9 cellular contexts compared by ENCODE assay signal in the genomic region with DNA sequence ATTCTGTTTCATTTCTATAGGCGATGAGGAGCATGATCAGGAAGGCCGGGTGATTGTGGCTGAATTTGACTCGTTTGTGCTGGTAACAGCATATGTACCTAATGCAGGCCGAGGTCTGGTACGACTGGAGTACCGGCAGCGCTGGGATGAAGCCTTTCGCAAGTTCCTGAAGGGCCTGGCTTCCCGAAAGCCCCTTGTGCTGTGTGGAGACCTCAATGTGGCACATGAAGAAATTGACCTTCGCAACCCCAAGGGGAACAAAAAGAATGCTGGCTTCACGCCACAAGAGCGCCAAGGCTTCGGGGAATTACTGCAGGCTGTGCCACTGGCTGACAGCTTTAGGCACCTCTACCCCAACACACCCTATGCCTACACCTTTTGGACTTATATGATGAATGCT. TPM values are rescaled to one million over a fixed set of nuclear protein-coding genes. Genes with fewer than 3 reads are reported as not detected.
DNase-seq lines count a peak whose midpoint lies in the region; ATAC-seq and TF ChIP-seq lines count a peak whose summit lies in the region.
"Had no signal": no experiment of that assay in that cellular context is flagged by ENCODE, and none has a peak within 500 bp of the region (broad histone marks: within the 10 kb centered on the region; RNA-seq: fewer than 3 reads in every experiment).

No MANE protein-coding gene starts in this region.

- no peak for TF ChIP-seq CTCF in DND-41 (IDR thresholded peaks at IDR 0.05; ENCODE audit: borderline replicate concordance, extremely low read depth, low read length, poor library complexity, severe bottlenecking)

- H3K9me3 Mint-ChIP-seq in activated naive CD8-positive, alpha-beta T cell treated with anti-CD3 and anti-CD28 coated beads, Interleukin-2, amount 50 U/mL, for 24 hours = no peaks in the 10 kb centered on the region
- no peaks in the 10 kb centered on the region for H3K9me3 Mint-ChIP-seq in immature natural killer cell
- H3K9me3 Mint-ChIP-seq: naive thymus-derived CD8-positive, alpha-beta T cell had no signal

- peak overlapping the region; percentile 58 for H3K27ac Mint-ChIP-seq in activated naive CD8-positive, alpha-beta T cell treated with anti-CD3 and anti-CD28 coated beads, Interleukin-2, amount 50 U/mL, for 24 hours
- H3K27ac Mint-ChIP-seq in immature natural killer cell = peak overlapping the region in 3 of 6 donors; percentile 12 to 69 (median 35)

- peaks cover 88% of the 10 kb centered on the region for H3K79me2 ChIP-seq in DND-41 (ENCODE audit: insufficient read depth, low read length)

- H3K9ac ChIP-seq in DND-41 (ENCODE audit: low read depth, low read length) (peak overlapping the region; percentile 84; the same call in 1 of the 2 replicates), HUES64 (ENCODE audit: low read depth, low read length) (peak overlapping the region; percentile 99; the same call in 1 of the 2 replicates)

- H2AFZ ChIP-seq in DND-41 (ENCODE audit: low read depth, low read length) = no peak overlapping the region
- H2AFZ ChIP-seq in neuron (ENCODE audit: low read depth, low read length) = no peak overlapping the region

- 94% methylated on average over 13 of the region's 13 CpGs for WGBS in HUES64

- peak overlapping the region in 1 of 2 experiments; percentile 86; a peak in 2 of 4 replicates for H3K4me3 ChIP-seq in DND-41 (ENCODE audit: low read depth in 1 of 2, low read length in 2 of 2)
- peak overlapping the region; percentile 90 for H3K4me3 ChIP-seq in HUES64 (ENCODE audit: low read length)
- H3K4me3 ChIP-seq in neuron (ENCODE audit: low read length) = peak overlapping the region; percentile 85

- peaks cover 5% of the 10 kb centered on the region for H3K27me3 Mint-ChIP-seq in activated naive CD8-positive, alpha-beta T cell treated with anti-CD3 and anti-CD28 coated beads, Interleukin-2, amount 50 U/mL, for 24 hours
- H3K27me3 Mint-ChIP-seq in immature natural killer cell (ENCODE audit: low read depth in 3 of 3) = peaks cover 13 to 18% (median 18%) of the 10 kb centered on the region in 3 donors
- H3K27me3 Mint-ChIP-seq: naive thymus-derived CD8-positive, alpha-beta T cell had no signal

- ATAC-seq in DND-41 (ENCODE audit: insufficient read depth, low read depth) = no peak
- no peak for ATAC-seq in activated naive CD8-positive, alpha-beta T cell treated with anti-CD3 and anti-CD28 coated beads, Interleukin-2, amount 50 U/mL, for 24 hours
- no peak for ATAC-seq in GM21515 (IDR thresholded peaks at IDR 0.05; ENCODE audit: unreplicated experiment)
- ATAC-seq: naive thymus-derived CD8-positive, alpha-beta T cell had no signal

- H3K4me1 ChIP-seq in DND-41 (ENCODE audit: insufficient read depth, low read length) (peaks cover 64% of the 10 kb centered on the region), HUES64 (ENCODE audit: insufficient read depth, low read length) (peaks cover 15% of the 10 kb centered on the region; the same call in 1 of the 2 replicates), neuron (ENCODE audit: insufficient read depth, low read length) (peaks cover 30% of the 10 kb centered on the region)

- no peaks in the 10 kb centered on the region for H3K27me3 ChIP-seq in DND-41 (ENCODE audit: insufficient read depth, low read length, poor library complexity)
- H3K27me3 ChIP-seq in HUES64 (ENCODE audit: insufficient read depth, low read length) = no peaks in the 10 kb centered on the region
- no peaks in the 10 kb centered on the region for H3K27me3 ChIP-seq in neuron (ENCODE audit: insufficient read depth, low read length)

- no peak overlapping the region for H3K4me3 Mint-ChIP-seq in activated naive CD8-positive, alpha-beta T cell treated with anti-CD3 and anti-CD28 coated beads, Interleukin-2, amount 50 U/mL, for 24 hours
- no peak overlapping the region for H3K4me3 Mint-ChIP-seq in immature natural killer cell

- H3K4me2 ChIP-seq in DND-41 (ENCODE audit: insufficient read depth, low read length) = peak overlapping the region; percentile 88

- DNase-seq in DND-41 (no peak), immature natural killer cell (no peak), NCI-H345 treated with DMSO at 0.1 percent for 48 hours (lab: John Stamatoyannopoulos, UW; ENCODE audit: unreplicated experiment) (no peak)
- no peak for DNase-seq in activated naive CD8-positive, alpha-beta T cell treated with anti-CD3 and anti-CD28 coated beads, Interleukin-2, amount 50 U/mL, for 24 hours
- DNase-seq: naive thymus-derived CD8-positive, alpha-beta T cell; NCI-H187 had no signal

- peaks cover 27% of the 10 kb centered on the region for H4K20me1 ChIP-seq in DND-41 (ENCODE audit: insufficient read depth, low read length)

- peaks cover 49% of the 10 kb centered on the region for H3K4me1 Mint-ChIP-seq in activated naive CD8-positive, alpha-beta T cell treated with anti-CD3 and anti-CD28 coated beads, Interleukin-2, amount 50 U/mL, for 24 hours
- H3K4me1 Mint-ChIP-seq in immature natural killer cell = peaks cover 28 to 42% of the 10 kb centered on the region in 2 donors

- H3K36me3 ChIP-seq in DND-41 (ENCODE audit: insufficient read depth, low read length) (peaks cover 64% of the 10 kb centered on the region), HUES64 (ENCODE audit: insufficient read depth, low read length) (peaks cover 57% of the 10 kb centered on the region), neuron (ENCODE audit: insufficient read depth, low read length) (peaks cover 53% of the 10 kb centered on the region)

- H3K9me3 ChIP-seq in DND-41 (ENCODE audit: insufficient read depth, low read length, severe bottlenecking) (no peaks in the 10 kb centered on the region), HUES64 (ENCODE audit: insufficient read depth, low read depth, low read length) (no peaks in the 10 kb centered on the region), neuron (ENCODE audit: low read length) (no peaks in the 10 kb centered on the region)

- H3K36me3 Mint-ChIP-seq in activated naive CD8-positive, alpha-beta T cell treated with anti-CD3 and anti-CD28 coated beads, Interleukin-2, amount 50 U/mL, for 24 hours (ENCODE audit: low read depth) = peaks cover 32% of the 10 kb centered on the region
- H3K36me3 Mint-ChIP-seq in immature natural killer cell = peaks cover 3 to 14% (median 14%) of the 10 kb centered on the region in 3 donors

- no peak overlapping the region; the same call in 1 of the 2 replicates for H3K27ac ChIP-seq in DND-41 (ENCODE audit: low read length)
- no peak overlapping the region for H3K27ac ChIP-seq in HUES64 (ENCODE audit: low read depth, low read length)

RNA-seq across cellular contexts. Expression of a gene that starts 1.9 kb away (rescaled TPM):
- 343 TPM for polyA plus RNA-seq in HUES64 (2013, experiment 1 of 2)
- 344 TPM for polyA plus RNA-seq in HUES64 (2013, experiment 2 of 2)
- 10 to 100 TPM; 85.6 to 95.6 (median 93.3) TPM for polyA plus RNA-seq in immature natural killer cell

RNA-seq across cellular contexts. Expression of a gene that starts 2.4 kb away (rescaled TPM):
- polyA plus RNA-seq in HUES64 (2013, experiment 1 of 2) = 32.5 TPM
- polyA plus RNA-seq in HUES64 (2013, experiment 2 of 2) = 26.3 TPM
- 10 to 100 TPM; 40.2 to 49.4 (median 45.5) TPM for polyA plus RNA-seq in immature natural killer cell

RNA-seq across cellular contexts. Expression of a gene that starts 4.3 kb away (rescaled TPM):
- 28.4 TPM for polyA plus RNA-seq in HUES64 (2013, experiment 1 of 2)
- 30.2 TPM for polyA plus RNA-seq in HUES64 (2013, experiment 2 of 2)
- 10 to 100 TPM; 17.7 to 29.2 (median 26.2) TPM for polyA plus RNA-seq in immature natural killer cell

RNA-seq across cellular contexts. Expression of a gene that starts 12.2 kb away (rescaled TPM):
- 77.1 TPM for polyA plus RNA-seq in HUES64 (2013, experiment 1 of 2)
- polyA plus RNA-seq in HUES64 (2013, experiment 2 of 2) = 67.5 TPM
- 10 to 100 TPM; 38.8 to 71.6 (median 69.6) TPM for polyA plus RNA-seq in immature natural killer cell

RNA-seq across cellular contexts. Expression of a gene that starts 21.0 kb away (rescaled TPM):
- polyA plus RNA-seq in HUES64 (2013, experiment 1 of 2) = not detected
- polyA plus RNA-seq in HUES64 (2013, experiment 2 of 2) = not detected
- polyA plus RNA-seq in immature natural killer cell = under 1 TPM in 1 of 3 donors, not detected in 2; 0.21 TPM
